ENCODE assay signal across 26 cellular contexts in the genomic region with DNA sequence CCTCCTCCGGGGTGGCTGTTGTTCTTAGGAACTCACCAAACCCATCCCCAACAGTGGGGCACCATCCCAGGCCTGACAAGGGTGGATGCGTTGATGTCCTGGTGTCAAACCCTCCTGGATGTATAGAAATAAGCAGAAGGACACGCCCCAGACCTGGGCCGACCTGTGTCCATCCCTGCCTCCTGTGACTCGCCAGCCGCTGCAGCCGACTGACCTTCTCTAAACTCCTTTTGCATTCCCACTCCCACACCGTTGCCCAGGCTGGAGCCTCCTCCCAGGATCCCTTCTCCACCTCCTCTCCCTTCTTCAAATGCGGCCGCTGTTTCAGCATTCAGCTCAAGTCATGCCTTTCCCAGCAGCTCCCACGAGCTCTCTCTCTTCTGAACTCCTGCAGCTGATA.
A peak's percentile ranks its signal among the peaks of the same experiment; 100 is the strongest.
DNase-seq lines count a peak whose midpoint lies in the region; ATAC-seq and TF ChIP-seq lines count a peak whose summit lies in the region.
"Had no signal": no experiment of that assay in that cellular context is flagged by ENCODE, and none has a peak within 500 bp of the region (broad histone marks: within the 10 kb centered on the region; RNA-seq: fewer than 3 reads in every experiment).

No MANE protein-coding gene starts in this region.

- H3K27ac Mint-ChIP-seq in mesothelial cell of epicardium = peak overlapping the region; percentile 18
- no peak overlapping the region for H3K27ac Mint-ChIP-seq in effector memory CD8-positive, alpha-beta T cell
- H3K27ac Mint-ChIP-seq in activated T-helper 1 cell treated with anti-CD3 and anti-CD28 coated beads, Interleukin-12 subunit alpha, Interleukin-12 subunit beta, Interleukin-2, Interleukin-4 antibody, amounts not matched to agents 30 ng/mL and 10 ng/mL and 1 ng/mL, durations not matched to agents 14 hours and 24 hours and 36 hours = no peak overlapping the region
- H3K27ac Mint-ChIP-seq: activated B cell treated with CpG ODN at 0.5 μM for 24 hours; activated CD4-positive, alpha-beta T cell treated with anti-CD3 and anti-CD28 coated beads, Interleukin-2, amount 10 ng/mL, durations not matched to agents 7 days and 5 days; activated T-cell treated with anti-CD3 and anti-CD28 coated beads, Interleukin-2, amount 50 U/mL, for 24 hours had no signal

- no peak overlapping the region for H3K4me3 ChIP-seq in H7 (ENCODE audit: insufficient read depth, low read depth, low read length)
- H3K4me3 ChIP-seq: adrenal gland, body of pancreas, GM23248, left lung, PC-9 had no signal

- H3K4me3 Mint-ChIP-seq in mesothelial cell of epicardium = no peak overlapping the region
- no peak overlapping the region for H3K4me3 Mint-ChIP-seq in effector memory CD8-positive, alpha-beta T cell
- no peak overlapping the region for H3K4me3 Mint-ChIP-seq in activated T-helper 1 cell treated with anti-CD3 and anti-CD28 coated beads, Interleukin-12 subunit alpha, Interleukin-12 subunit beta, Interleukin-2, Interleukin-4 antibody, amounts not matched to agents 30 ng/mL and 10 ng/mL and 1 ng/mL, durations not matched to agents 14 hours and 24 hours and 36 hours
- H3K4me3 Mint-ChIP-seq: activated B cell treated with CpG ODN at 0.5 μM for 24 hours; activated CD4-positive, alpha-beta T cell treated with anti-CD3 and anti-CD28 coated beads, Interleukin-2, amount 10 ng/mL, durations not matched to agents 7 days and 5 days; activated T-cell treated with anti-CD3 and anti-CD28 coated beads, Interleukin-2, amount 50 U/mL, for 24 hours had no signal

- TF ChIP-seq CTCF in mesothelial cell of epicardium (IDR thresholded peaks at IDR 0.05; ENCODE audit: unreplicated experiment) = no peak

- no peaks in the 10 kb centered on the region for H3K36me3 Mint-ChIP-seq in mesothelial cell of epicardium
- peaks cover 3% of the 10 kb centered on the region for H3K36me3 Mint-ChIP-seq in effector memory CD8-positive, alpha-beta T cell (ENCODE audit: insufficient read depth)
- H3K36me3 Mint-ChIP-seq in activated T-helper 1 cell treated with anti-CD3 and anti-CD28 coated beads, Interleukin-12 subunit alpha, Interleukin-12 subunit beta, Interleukin-2, Interleukin-4 antibody, amounts not matched to agents 30 ng/mL and 10 ng/mL and 1 ng/mL, durations not matched to agents 14 hours and 24 hours and 36 hours (ENCODE audit: low read depth) = no peaks in the 10 kb centered on the region

- no peaks in the 10 kb centered on the region for H3K27me3 ChIP-seq in H7 (ENCODE audit: control insufficient read depth, insufficient read depth, low read length)
- H3K27me3 ChIP-seq: adrenal gland, body of pancreas, left lung had no signal

- peak; percentile 29 for DNase-seq in H7
- peak in 4 of 61 donors; percentile 16 to 44 (median 36) for DNase-seq in caudate nucleus (lab: John Stamatoyannopoulos, UW)
- no peak for DNase-seq in mesothelial cell of epicardium (ENCODE audit: low spot score in 2 of 2, unreplicated experiment in 2 of 2)
- no peak for DNase-seq in effector memory CD8-positive, alpha-beta T cell
- no peak for DNase-seq in activated T-helper 1 cell treated with anti-CD3 and anti-CD28 coated beads, Interleukin-12 subunit alpha, Interleukin-12 subunit beta, Interleukin-2, Interleukin-4 antibody, amounts not matched to agents 30 ng/mL and 10 ng/mL and 1 ng/mL, durations not matched to agents 14 hours and 24 hours and 36 hours (ENCODE audit: low spot score)
- DNase-seq in T-helper 2 cell = no peak
- DNase-seq: activated B cell treated with CpG ODN at 0.5 μM for 24 hours; activated CD4-positive, alpha-beta T cell treated with anti-CD3 and anti-CD28 coated beads, Interleukin-2, amount 10 ng/mL, durations not matched to agents 7 days and 5 days; activated naive CD4-positive, alpha-beta T cell treated with Interleukin-2 at 50 U/mL for 16 hours; body of pancreas; C1 segment of cervical spinal cord; DND-41; GF-D8; GM23248; hypothalamus; mesendoderm; NCI-H1417 treated with DMSO at 0.1 percent for 48 hours; NCI-H2081 treated with DMSO at 0.1 percent for 48 hours; NCI-H2227 treated with DMSO at 0.1 percent for 48 hours; PC-9; stimulated activated naive CD4-positive, alpha-beta T cell had no signal

- no peaks in the 10 kb centered on the region for H3K9me3 Mint-ChIP-seq in mesothelial cell of epicardium
- no peaks in the 10 kb centered on the region for H3K9me3 Mint-ChIP-seq in effector memory CD8-positive, alpha-beta T cell
- no peaks in the 10 kb centered on the region for H3K9me3 Mint-ChIP-seq in activated T-helper 1 cell treated with anti-CD3 and anti-CD28 coated beads, Interleukin-12 subunit alpha, Interleukin-12 subunit beta, Interleukin-2, Interleukin-4 antibody, amounts not matched to agents 30 ng/mL and 10 ng/mL and 1 ng/mL, durations not matched to agents 14 hours and 24 hours and 36 hours
- H3K9me3 Mint-ChIP-seq: activated B cell treated with CpG ODN at 0.5 μM for 24 hours; activated CD4-positive, alpha-beta T cell treated with anti-CD3 and anti-CD28 coated beads, Interleukin-2, amount 10 ng/mL, durations not matched to agents 7 days and 5 days; activated T-cell treated with anti-CD3 and anti-CD28 coated beads, Interleukin-2, amount 50 U/mL, for 24 hours had no signal

- ATAC-seq in effector memory CD8-positive, alpha-beta T cell (replicated peaks) = no peak
- ATAC-seq: body of pancreas, HepG2, left lung had no signal

- intact Hi-C loops in activated T-helper 1 cell treated with anti-CD3 and anti-CD28 coated beads, Interleukin-12 subunit alpha, Interleukin-12 subunit beta, Interleukin-2, Interleukin-4 antibody, amounts not matched to agents 30 ng/mL and 10 ng/mL and 1 ng/mL, durations not matched to agents 14 hours and 24 hours and 36 hours (cut with micrococcal nuclease) = no loop called here

- H3K27me3 Mint-ChIP-seq in mesothelial cell of epicardium (ENCODE audit: low read depth) = no peaks in the 10 kb centered on the region
- no peaks in the 10 kb centered on the region for H3K27me3 Mint-ChIP-seq in effector memory CD8-positive, alpha-beta T cell
- H3K27me3 Mint-ChIP-seq in activated T-helper 1 cell treated with anti-CD3 and anti-CD28 coated beads, Interleukin-12 subunit alpha, Interleukin-12 subunit beta, Interleukin-2, Interleukin-4 antibody, amounts not matched to agents 30 ng/mL and 10 ng/mL and 1 ng/mL, durations not matched to agents 14 hours and 24 hours and 36 hours (ENCODE audit: insufficient read depth) = peaks cover 4% of the 10 kb centered on the region
- H3K27me3 Mint-ChIP-seq: activated B cell treated with CpG ODN at 0.5 μM for 24 hours; activated CD4-positive, alpha-beta T cell treated with anti-CD3 and anti-CD28 coated beads, Interleukin-2, amount 10 ng/mL, durations not matched to agents 7 days and 5 days; activated T-cell treated with anti-CD3 and anti-CD28 coated beads, Interleukin-2, amount 50 U/mL, for 24 hours had no signal

- no peaks in the 10 kb centered on the region for H3K36me3 ChIP-seq in H7 (replicated peaks; ENCODE audit: control insufficient read depth, insufficient read depth, low read length)
- H3K36me3 ChIP-seq: adrenal gland, left lung had no signal

- peaks cover 10% of the 10 kb centered on the region for H3K4me1 Mint-ChIP-seq in mesothelial cell of epicardium
- H3K4me1 Mint-ChIP-seq in effector memory CD8-positive, alpha-beta T cell (ENCODE audit: low read depth in 2 of 2) = no peaks in the 10 kb centered on the region
- no peaks in the 10 kb centered on the region for H3K4me1 Mint-ChIP-seq in activated T-helper 1 cell treated with anti-CD3 and anti-CD28 coated beads, Interleukin-12 subunit alpha, Interleukin-12 subunit beta, Interleukin-2, Interleukin-4 antibody, amounts not matched to agents 30 ng/mL and 10 ng/mL and 1 ng/mL, durations not matched to agents 14 hours and 24 hours and 36 hours (ENCODE audit: low read depth)
- H3K4me1 Mint-ChIP-seq: activated B cell treated with CpG ODN at 0.5 μM for 24 hours; activated CD4-positive, alpha-beta T cell treated with anti-CD3 and anti-CD28 coated beads, Interleukin-2, amount 10 ng/mL, durations not matched to agents 7 days and 5 days had no signal

- peak overlapping the region; percentile 52 for H3K27ac ChIP-seq in caudate nucleus (ENCODE audit: low read depth, low read length)
- H3K27ac ChIP-seq in temporal lobe (ENCODE audit: low read depth, low read length) = peak overlapping the region; percentile 17
- H3K27ac ChIP-seq: adrenal gland, body of pancreas, GM23248, left lung, PC-9 had no signal
